Comparison of ENCODE assay signal across 9 cellular contexts in the genomic region with DNA sequence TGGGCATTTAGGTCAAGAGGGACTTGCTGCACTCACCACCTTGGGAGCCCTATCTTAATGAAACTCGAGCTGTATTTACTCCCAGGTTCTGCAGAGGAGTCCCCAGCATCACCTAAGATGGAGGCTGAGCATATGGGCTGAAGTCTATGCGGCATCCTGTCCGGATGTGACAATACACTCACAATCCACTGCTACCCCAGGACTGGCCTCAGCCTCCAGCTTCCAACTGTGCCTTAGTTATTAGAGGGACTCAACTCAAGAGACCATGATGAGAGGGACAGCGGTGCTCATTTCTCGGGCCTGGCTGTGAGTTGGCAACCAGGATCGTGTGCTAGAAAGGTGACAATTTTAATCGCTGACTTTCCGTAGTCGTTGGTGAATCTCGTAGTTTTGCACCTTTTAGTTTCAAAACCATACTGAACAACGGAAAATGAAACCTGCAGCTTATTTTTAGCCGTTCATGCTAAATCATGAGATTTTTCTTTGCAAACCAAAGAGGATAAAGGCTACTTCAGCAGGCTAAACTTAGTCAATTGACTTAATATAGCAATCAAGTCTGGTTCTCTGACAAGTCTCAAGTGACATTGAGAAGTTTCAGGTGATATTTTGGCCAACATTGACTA. TPM values are rescaled to one million over a fixed set of nuclear protein-coding genes. Genes with fewer than 3 reads are reported as not detected.
DNase-seq lines count a peak whose midpoint lies in the region; ATAC-seq and FAIRE-seq lines count a peak whose summit lies in the region.
"Had no signal": no experiment of that assay in that cellular context is flagged by ENCODE, and none has a peak within 500 bp of the region (broad histone marks: within the 10 kb centered on the region; RNA-seq: fewer than 3 reads in every experiment).

No MANE protein-coding gene starts in this region.

- peak; percentile 28 for DNase-seq in activated effector memory CD4-positive, alpha-beta T cell treated with Interleukin-2 at 50 U/mL for 16 hours
- DNase-seq in SIG-M5 treated with dmso at 0.1 percent for 504 hours (lab: John Stamatoyannopoulos, UW; ENCODE audit: unreplicated experiment) = no peak
- DNase-seq in mucosa of gallbladder (ENCODE audit: low spot score) = no peak
- DNase-seq in RKO (ENCODE audit: low spot score) = no peak
- DNase-seq in frontal cortex (ENCODE audit: low spot score in 2 of 2) = no peak
- DNase-seq: NCI-H446 had no signal

- FAIRE-seq in frontal cortex (lab: Jason Lieb, UNC) = no peak

- ATAC-seq in GM18498 (IDR thresholded peaks at IDR 0.05; ENCODE audit: unreplicated experiment) = peak; percentile 57
- ATAC-seq in GM19467 (IDR thresholded peaks at IDR 0.05; ENCODE audit: unreplicated experiment) = peak; percentile 44
- ATAC-seq in HG03196 (IDR thresholded peaks at IDR 0.05; ENCODE audit: unreplicated experiment) = peak; percentile 57

RNA-seq across cellular contexts. Expression of a gene that starts 11.1 kb away (rescaled TPM):
- total RNA-seq in mucosa of gallbladder (159 TPM), frontal cortex (149 TPM)
